Comparison of ENCODE assay signal across 29 cellular contexts in genomic region chr1:79745928-79746327, GRCh38.
A peak's percentile ranks its signal among the peaks of the same experiment; 100 is the strongest.
DNase-seq lines count a peak whose midpoint lies in the region; TF ChIP-seq lines count a peak whose summit lies in the region.
"Had no signal": no experiment of that assay in that cellular context is flagged by ENCODE, and none has a peak within 500 bp of the region (broad histone marks: within the 10 kb centered on the region; RNA-seq: fewer than 3 reads in every experiment).

No MANE protein-coding gene starts in this region.

- H3K4me2 ChIP-seq in MM.1S (ENCODE audit: low read depth, low read length): no peak overlapping the region
- H3K4me2 ChIP-seq: SK-N-SH had no signal

- no peaks in the 10 kb centered on the region; the same call in 1 of the 2 replicates for H3K9me2 ChIP-seq in MM.1S (replicated peaks; ENCODE audit: insufficient read depth, low read length)
- H3K9me2 ChIP-seq: SK-N-SH had no signal

- intact Hi-C loops in CD14-positive monocyte (cut with micrococcal nuclease): no loop called here

- no peak overlapping the region for H3K27ac Mint-ChIP-seq in CD14-positive monocyte
- H3K27ac Mint-ChIP-seq: activated CD4-positive, alpha-beta memory T cell treated with anti-CD3 and anti-CD28 coated beads, Interleukin-2, amount 10 ng/mL, durations not matched to agents 7 days and 5 days; activated naive CD8-positive, alpha-beta T cell; activated T-helper 2 cell treated with anti-CD3 and anti-CD28 coated beads, Interferon-gamma antibody, Interleukin-2, Interleukin-4, amounts not matched to agents 10 μg/mL and 5 μg/mL and 100 μg/mL, durations not matched to agents 14 hours and 24 hours and 36 hours; dendritic cell treated with granulocyte-macrophage colony-stimulating factor and Interleukin-4, amounts not matched to agents 40 ng/mL and 50 ng/mL, for 4 days; natural killer cell treated with Interleukin-12 subunit alpha and Interleukin-12 subunit beta and Interleukin-15 and Interleukin-18, amount 100 ng/mL, for 72 hours; T-helper 17 cell had no signal

- H3K4me3 ChIP-seq in MM.1S (ENCODE audit: low read length): no peak overlapping the region
- H3K4me3 ChIP-seq: HAP-1, K562, stomach, tibial artery had no signal

- H3K36me3 Mint-ChIP-seq in CD14-positive monocyte: no peaks in the 10 kb centered on the region
- H3K36me3 Mint-ChIP-seq: activated naive CD8-positive, alpha-beta T cell had no signal

- no peaks in the 10 kb centered on the region for H3F3A ChIP-seq in MM.1S (ENCODE audit: insufficient read depth, low read length)

- H3K27me3 ChIP-seq in MM.1S (replicated peaks; ENCODE audit: insufficient read depth, low read length): no peaks in the 10 kb centered on the region
- H3K27me3 ChIP-seq: BE2C, stomach, tibial artery had no signal

- H3K36me3 ChIP-seq in MM.1S (replicated peaks; ENCODE audit: insufficient read depth, low read length): no peaks in the 10 kb centered on the region
- H3K36me3 ChIP-seq: BE2C, HAP-1, stomach, tibial artery had no signal

- H3K79me2 ChIP-seq in MM.1S (ENCODE audit: low read length): no peaks in the 10 kb centered on the region

- H3K9ac ChIP-seq in MM.1S (ENCODE audit: low read length): no peak overlapping the region
- H3K9ac ChIP-seq: SK-N-SH had no signal

- no peaks in the 10 kb centered on the region for H3K9me3 ChIP-seq in MM.1S (replicated peaks; ENCODE audit: insufficient read depth, low read length)
- H3K9me3 ChIP-seq: BE2C, HAP-1, SK-N-SH, stomach, tibial artery had no signal

- peak; percentile 43 for DNase-seq in DMS153 treated with DMSO at 0.1 percent for 48 hours (lab: John Stamatoyannopoulos, UW; ENCODE audit: unreplicated experiment)
- peak; percentile 58 for DNase-seq in NCI-H2029 (lab: John Stamatoyannopoulos, UW)
- peak; percentile 22 for DNase-seq in SHP77 treated with DMSO at 0.1 percent for 48 hours (lab: John Stamatoyannopoulos, UW)
- DNase-seq in glomerular endothelial cell (ENCODE audit: extremely low read depth, low read depth, low spot score): peak; percentile 16
- no peak for DNase-seq in GM03348 (ENCODE audit: low spot score)
- DNase-seq in MM.1S: no peak
- no peak for DNase-seq in CD14-positive monocyte (ENCODE audit: low spot score)
- DNase-seq: ACHN; activated CD4-positive, alpha-beta memory T cell treated with anti-CD3 and anti-CD28 coated beads, Interleukin-2, amount 10 ng/mL, durations not matched to agents 7 days and 5 days; activated CD4-positive, alpha-beta T cell treated with anti-CD3 and anti-CD28 coated beads for 1 hour; activated CD8-positive, alpha-beta memory T cell treated with anti-CD3 and anti-CD28 coated beads, Interleukin-2, amount 50 U/mL, for 48 hours; anterior cingulate cortex; BE2C; caudate nucleus; DMS79 treated with DMSO at 0.1 percent for 48 hours; islet precursor cell; NCI-H146; NCI-H524 treated with DMSO at 0.1 percent for 48 hours; SK-N-SH; stimulated activated CD8-positive, alpha-beta memory T cell treated with anti-CD3 and anti-CD28 coated beads, Interleukin-4, amount 100 ng/mL, for 48 hours; stomach; T-helper 17 cell; tibial artery had no signal

- H3K27ac ChIP-seq in MM.1S (ENCODE audit: low read length): no peak overlapping the region
- H3K27ac ChIP-seq: stomach, tibial artery had no signal

- TF ChIP-seq CTCF in MM.1S (IDR thresholded peaks at IDR 0.05; ENCODE audit: low read length) (no peak), CD14-positive monocyte (IDR thresholded peaks at IDR 0.05) (no peak)

- no peaks in the 10 kb centered on the region for H3K4me1 Mint-ChIP-seq in CD14-positive monocyte
- H3K4me1 Mint-ChIP-seq: activated CD4-positive, alpha-beta memory T cell treated with anti-CD3 and anti-CD28 coated beads, Interleukin-2, amount 10 ng/mL, durations not matched to agents 7 days and 5 days; T-helper 17 cell had no signal

- H3K4me3 Mint-ChIP-seq in CD14-positive monocyte: no peak overlapping the region
- H3K4me3 Mint-ChIP-seq: activated CD4-positive, alpha-beta memory T cell treated with anti-CD3 and anti-CD28 coated beads, Interleukin-2, amount 10 ng/mL, durations not matched to agents 7 days and 5 days; activated naive CD8-positive, alpha-beta T cell; dendritic cell treated with granulocyte-macrophage colony-stimulating factor and Interleukin-4, amounts not matched to agents 40 ng/mL and 50 ng/mL, for 4 days; natural killer cell treated with Interleukin-12 subunit alpha and Interleukin-12 subunit beta and Interleukin-15 and Interleukin-18, amount 100 ng/mL, for 72 hours; T-helper 17 cell had no signal

- H2AFZ ChIP-seq in MM.1S (ENCODE audit: low read length): no peak overlapping the region

- peaks cover 8% of the 10 kb centered on the region; the same call in 1 of the 2 replicates for H3K4me1 ChIP-seq in MM.1S (ENCODE audit: low read length)
- H3K4me1 ChIP-seq: BE2C, HAP-1, stomach, tibial artery had no signal

- no peaks in the 10 kb centered on the region for H4K20me1 ChIP-seq in MM.1S (ENCODE audit: insufficient read depth, low read length)

- peaks cover 0 to 6% (median under 1%) of the 10 kb centered on the region in 7 donors for H3K9me3 Mint-ChIP-seq in CD14-positive monocyte
- H3K9me3 Mint-ChIP-seq: activated CD4-positive, alpha-beta memory T cell treated with anti-CD3 and anti-CD28 coated beads, Interleukin-2, amount 10 ng/mL, durations not matched to agents 7 days and 5 days had no signal

- no peaks in the 10 kb centered on the region for H3K27me3 Mint-ChIP-seq in CD14-positive monocyte (ENCODE audit: low read depth in 3 of 3)
- H3K27me3 Mint-ChIP-seq: activated CD4-positive, alpha-beta memory T cell treated with anti-CD3 and anti-CD28 coated beads, Interleukin-2, amount 10 ng/mL, durations not matched to agents 7 days and 5 days; activated naive CD8-positive, alpha-beta T cell; dendritic cell treated with granulocyte-macrophage colony-stimulating factor and Interleukin-4, amounts not matched to agents 40 ng/mL and 50 ng/mL, for 4 days; natural killer cell treated with Interleukin-12 subunit alpha and Interleukin-12 subunit beta and Interleukin-15 and Interleukin-18, amount 100 ng/mL, for 72 hours; T-helper 17 cell had no signal

Comparison
In these comparisons a context has a peak if more than half of its experiments do, and no peak if none do; other contexts are left out.
1. DNase-seq: peak in DMS153 treated with DMSO at 0.1 percent for 48 hours (single experiment), NCI-H2029 (single experiment), SHP77 treated with DMSO at 0.1 percent for 48 hours (single experiment) and glomerular endothelial cell (single experiment); none in GM03348 (single experiment), MM.1S (single experiment) and CD14-positive monocyte (single experiment).